Comparison of ENCODE assay signal across 8 cellular contexts in genomic region chr5:138338411-138339085, GRCh38. TPM values are rescaled to one million over a fixed set of nuclear protein-coding genes. Genes with fewer than 3 reads are reported as not detected.
A peak's percentile ranks its signal among the peaks of the same experiment; 100 is the strongest.
DNase-seq lines count a peak whose midpoint lies in the region; ATAC-seq, FAIRE-seq and TF ChIP-seq lines count a peak whose summit lies in the region.

No MANE protein-coding gene starts in this region.

- H3K4me1 ChIP-seq in tibial artery: peaks cover 0 to 35% (median 24%) of the 10 kb centered on the region in 4 donors

- TF ChIP-seq POLR2A in GM12891 (IDR thresholded peaks at IDR 0.05; ENCODE audit: low read depth, low read length) (0 out of 2 replicates have a peak, but pooled peaks have one; percentile 8), H54 (IDR thresholded peaks at IDR 0.05; ENCODE audit: low read depth, low read length) (no peak)

- H3K27ac ChIP-seq in adipose tissue (ENCODE audit: low read depth, low read length) (peak overlapping the region; percentile 99), layer of hippocampus (ENCODE audit: low read depth, low read length) (peak overlapping the region; percentile 100), tibial artery (peak overlapping the region; percentile 95 to 98)

- WGBS in adipose tissue, 3 donors: 0 to 2% (median 1%) methylated on average over 9 to 21 of the region's 21 CpGs

- H3K4me3 ChIP-seq in tibial artery: peak overlapping the region; percentile 80 to 97

- FAIRE-seq in GM12891 (lab: Jason Lieb, UNC): no peak
- FAIRE-seq in H54 (lab: Jason Lieb, UNC): no peak

- ATAC-seq in HG03025 (IDR thresholded peaks at IDR 0.05; ENCODE audit: low FRiP score, unreplicated experiment): peak; percentile 1
- no peak for ATAC-seq in GM18520 (IDR thresholded peaks at IDR 0.05; ENCODE audit: unreplicated experiment)

- H3K36me3 ChIP-seq in tibial artery: peaks cover 6 to 25% (median 12%) of the 10 kb centered on the region in 3 donors

- H3K27me3 ChIP-seq in layer of hippocampus (ENCODE audit: control insufficient read depth, insufficient read depth, low read length) (no peaks in the 10 kb centered on the region), tibial artery (no peaks in the 10 kb centered on the region)

- no peak for TF ChIP-seq CTCF in tibial artery (IDR thresholded peaks at IDR 0.05)

- intact Hi-C loops in tibial artery (cut with DNase I; ENCODE audit: low total_unique reads): no loop called here

- DNase-seq in GM12891 (ENCODE audit: insufficient read length, low spot score) (no peak), tibial artery (no peak), H54 (ENCODE audit: insufficient read length, low spot score) (no peak), NCI-H446 treated with DMSO at 0.1 percent for 48 hours (lab: John Stamatoyannopoulos, UW) (no peak)

- H3K9me3 ChIP-seq in tibial artery: no peaks in the 10 kb centered on the region

TF ChIP-seq in GM12891, 5 proteins besides CTCF, POLR2A, EP300 and RAD21:
- TF ChIP-seq TAF1 (IDR thresholded peaks at IDR 0.05; ENCODE audit: low read depth, low read length) (no peak), POLR2AphosphoS5 (IDR thresholded peaks at IDR 0.05; ENCODE audit: low read depth, low read length) (no peak), PAX5 (IDR thresholded peaks at IDR 0.05; ENCODE audit: insufficient read depth, low read length, severe bottlenecking) (no peak), POU2F2 (IDR thresholded peaks at IDR 0.05; ENCODE audit: low read depth, low read length) (0 out of 2 replicates have a peak, but pooled peaks have one; percentile 36), SPI1 (IDR thresholded peaks at IDR 0.05; ENCODE audit: low read depth, low read length) (no peak)
TF ChIP-seq in GM12891: peak in this region for 1.

RNA-seq across cellular contexts. Expression of gene FAM53C, which starts 0.5 kb away (rescaled TPM):
- 25.1 TPM for polyA plus RNA-seq in GM12891 (2012; ENCODE audit: low read depth, missing spikeins)
- polyA plus RNA-seq in adipose tissue: 10 to 100 TPM; 12.4 to 25.9 (median 15.5) TPM

RNA-seq across cellular contexts. Expression of gene CDC25C, which starts 6.9 kb away (rescaled TPM):
- 6.3 TPM for polyA plus RNA-seq in GM12891 (2012; ENCODE audit: low read depth, missing spikeins)
- 1 to 10 TPM in 1 of 3 donors, under 1 TPM in 2; 0.03 to 1.2 (median 0.07) TPM for polyA plus RNA-seq in adipose tissue

RNA-seq across cellular contexts. Expression of gene KDM3B, which starts 13.9 kb away (rescaled TPM):
- polyA plus RNA-seq in GM12891 (2012; ENCODE audit: low read depth, missing spikeins): 19.2 TPM
- polyA plus RNA-seq in adipose tissue: 10 to 100 TPM; 14.2 to 26.7 (median 22.9) TPM
